Comparison of ENCODE assay signal across 8 cellular contexts in the genomic region with DNA sequence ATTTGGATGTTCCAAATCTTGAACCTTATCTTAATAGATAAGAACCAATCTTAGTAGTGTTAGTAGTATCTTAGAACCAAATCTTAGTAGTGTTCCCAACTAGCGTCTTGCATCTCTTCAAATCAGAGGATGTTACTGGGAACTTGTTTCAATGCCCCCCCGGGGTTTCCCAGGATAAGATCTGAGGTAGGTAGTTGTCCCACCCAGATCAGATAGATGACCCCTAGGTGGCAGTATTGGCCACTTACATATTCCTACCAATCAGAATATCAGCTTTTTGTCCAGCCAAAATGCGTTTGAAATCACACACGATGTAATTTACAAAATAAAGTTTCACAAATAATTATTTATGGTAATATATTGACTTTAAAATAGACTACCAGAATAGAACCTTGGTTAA.
DNase-seq lines count a peak whose midpoint lies in the region; ATAC-seq, FAIRE-seq and TF ChIP-seq lines count a peak whose summit lies in the region.

No MANE protein-coding gene starts in this region.

- no peaks in the 10 kb centered on the region for H3K36me3 ChIP-seq in brain microvascular endothelial cell (replicated peaks)

- no peaks in the 10 kb centered on the region for H3K27me3 ChIP-seq in brain microvascular endothelial cell (replicated peaks)

- ATAC-seq in HG02678 (IDR thresholded peaks at IDR 0.05; ENCODE audit: unreplicated experiment): no peak
- no peak for ATAC-seq in HG03135 (IDR thresholded peaks at IDR 0.05; ENCODE audit: unreplicated experiment)
- no peak for ATAC-seq in HG02840 (IDR thresholded peaks at IDR 0.05; ENCODE audit: low FRiP score, unreplicated experiment)

- peak; percentile 57 for TF ChIP-seq CTCF in brain microvascular endothelial cell (IDR thresholded peaks at IDR 0.05; ENCODE audit: low read depth, low read length, missing control alignments)

- peak; percentile 0 for DNase-seq in stimulated activated naive CD4-positive, alpha-beta T cell treated with Interleukin-2 at 50 U/mL for 16 hours (lab: John Stamatoyannopoulos, UW)
- DNase-seq in stimulated activated naive CD4-positive, alpha-beta T cell (lab: John Stamatoyannopoulos, UW): no peak
- DNase-seq in brain microvascular endothelial cell (peak; percentile 35), urothelium cell line (ENCODE audit: low spot score) (peak; percentile 19)

- no peak for TF ChIP-seq EP300 in Ishikawa (IDR thresholded peaks at IDR 0.05; ENCODE audit: borderline replicate concordance)

- in situ Hi-C loops in brain microvascular endothelial cell (cut with HindIII; ENCODE audit: low pct_ligation_motif_present, low sequenced_read_pairs): no loop called here

- peak; percentile 52 for TF ChIP-seq RAD21 in Ishikawa (IDR thresholded peaks at IDR 0.05; ENCODE audit: low read depth)

- H3K4me3 ChIP-seq in brain microvascular endothelial cell (ENCODE audit: low read depth, low read length): no peak overlapping the region

- FAIRE-seq in urothelium cell line (lab: Jason Lieb, UNC): no peak

- no peak overlapping the region for H3K27ac ChIP-seq in brain microvascular endothelial cell

TF ChIP-seq in Ishikawa, 13 proteins besides CTCF, POLR2A, EP300 and RAD21:
- no peak for TF ChIP-seq TAF1 (IDR thresholded peaks at IDR 0.05; ENCODE audit: low read depth)

Comparison
In these comparisons a context has a peak if more than half of its experiments do, and no peak if none do; other contexts are left out.
1. DNase-seq: peak in stimulated activated naive CD4-positive, alpha-beta T cell treated with Interleukin-2 at 50 U/mL for 16 hours (single experiment), brain microvascular endothelial cell (single experiment) and urothelium cell line (single experiment); none in stimulated activated naive CD4-positive, alpha-beta T cell (0 of 6).